8 cellular contexts compared by ENCODE assay signal in the genomic region with DNA sequence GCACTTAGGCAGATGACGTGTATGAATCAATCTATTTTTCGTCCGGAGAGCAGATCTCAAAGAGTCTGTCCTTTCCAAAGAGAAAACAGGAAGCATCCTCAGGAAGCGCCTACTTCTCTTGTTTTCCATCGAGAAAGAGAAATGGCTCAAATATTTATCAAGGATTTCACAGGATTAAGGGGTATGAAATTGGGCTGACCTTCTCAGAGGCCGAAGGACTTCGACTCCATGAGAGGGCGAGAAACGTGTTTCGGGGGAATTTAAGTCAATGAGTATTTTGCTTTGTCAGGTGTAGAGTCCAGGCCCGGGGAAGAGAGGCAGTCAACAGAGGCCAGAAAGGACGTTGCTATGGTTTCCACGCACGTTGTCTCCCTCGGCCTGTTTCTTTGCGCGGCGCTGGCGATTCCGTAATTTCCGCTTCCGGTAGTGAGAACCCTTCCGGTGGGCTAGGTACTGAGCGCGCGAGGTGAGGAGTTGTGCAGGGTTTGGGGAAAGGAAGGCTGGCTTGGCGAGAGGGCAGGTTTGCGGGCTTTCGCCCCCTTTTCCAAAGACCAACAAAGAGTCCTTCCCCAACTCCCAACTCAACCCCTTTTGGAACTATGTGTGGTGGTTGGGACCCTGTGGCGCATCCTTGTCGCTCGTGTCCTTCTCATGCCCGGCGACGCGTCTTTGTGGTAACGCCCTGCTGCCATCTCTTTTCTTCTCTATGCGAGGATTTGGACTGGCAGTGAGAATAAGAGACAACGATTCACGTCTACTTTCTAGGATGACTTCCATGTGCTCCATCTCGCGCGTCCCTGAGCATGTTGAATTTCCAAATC. TPM values are rescaled to one million over a fixed set of nuclear protein-coding genes. Genes with fewer than 3 reads are reported as not detected.
DNase-seq lines count a peak whose midpoint lies in the region; ATAC-seq and TF ChIP-seq lines count a peak whose summit lies in the region.

A gene (plus strand): TSS at position 429 of the 821 bp plus-strand sequence. CDS start 506 bp downstream, outside the sequence.

- H3K9me3 ChIP-seq in left lung, result no peaks in the 10 kb centered on the region

- peaks cover 28% of the 10 kb centered on the region for H3K4me1 Mint-ChIP-seq in dendritic cell treated with granulocyte-macrophage colony-stimulating factor and Interleukin-4, amounts not matched to agents 40 ng/mL and 50 ng/mL, for 4 days (ENCODE audit: low read depth)

- peak within 1 kb of the TSS; percentile 95 for H3K27ac Mint-ChIP-seq in dendritic cell treated with granulocyte-macrophage colony-stimulating factor and Interleukin-4, amounts not matched to agents 40 ng/mL and 50 ng/mL, for 4 days

- peaks cover 0 to 24% of the 10 kb centered on the region in 2 donors for H3K36me3 ChIP-seq in left lung

- DNase-seq in NCI-H774 (lab: John Stamatoyannopoulos, UW) (peak; percentile 97), left lung (peak; percentile 91 to 93)
- peak; percentile 75 to 87 for DNase-seq in activated CD4-positive, alpha-beta T cell treated with anti-CD3 and anti-CD28 coated beads, Interleukin-2, amount 50 U/mL, for 24 hours (ENCODE audit: low read depth in 1 of 2, low spot score in 1 of 2)
- DNase-seq in stimulated activated CD4-positive, alpha-beta T cell treated with anti-CD3 and anti-CD28 coated beads, Interleukin-2, amount 100 ng/mL, for 48 hours, result peak; percentile 82

- peak within 1 kb of the TSS; percentile 64 to 70 for H3K4me3 ChIP-seq in left lung

- peaks cover 7 to 15% of the 10 kb centered on the region in 2 donors for H3K4me1 ChIP-seq in left lung

- H3K27me3 ChIP-seq in left lung, result no peaks in the 10 kb centered on the region

- peaks cover 51% of the 10 kb centered on the region for H3K36me3 Mint-ChIP-seq in dendritic cell treated with granulocyte-macrophage colony-stimulating factor and Interleukin-4, amounts not matched to agents 40 ng/mL and 50 ng/mL, for 4 days (ENCODE audit: low read depth)

- H3K4me3 Mint-ChIP-seq in dendritic cell treated with granulocyte-macrophage colony-stimulating factor and Interleukin-4, amounts not matched to agents 40 ng/mL and 50 ng/mL, for 4 days, result peak within 1 kb of the TSS; percentile 87

- no peaks in the 10 kb centered on the region for H3K9me3 Mint-ChIP-seq in dendritic cell treated with granulocyte-macrophage colony-stimulating factor and Interleukin-4, amounts not matched to agents 40 ng/mL and 50 ng/mL, for 4 days

- peak; percentile 94 for ATAC-seq in GM19397 (IDR thresholded peaks at IDR 0.05; ENCODE audit: unreplicated experiment)
- ATAC-seq in HG03571 (IDR thresholded peaks at IDR 0.05; ENCODE audit: unreplicated experiment), result peak; percentile 94
- peak; percentile 98 for ATAC-seq in left lung

- H3K27me3 Mint-ChIP-seq in dendritic cell treated with granulocyte-macrophage colony-stimulating factor and Interleukin-4, amounts not matched to agents 40 ng/mL and 50 ng/mL, for 4 days, result peaks cover 4% of the 10 kb centered on the region

- no peak for TF ChIP-seq CTCF in C4-2B (conservative IDR thresholded peaks at IDR 0.05)
- TF ChIP-seq CTCF in left lung (IDR thresholded peaks at IDR 0.05), result no peak

- intact Hi-C loops in dendritic cell treated with granulocyte-macrophage colony-stimulating factor and Interleukin-4, amounts not matched to agents 40 ng/mL and 50 ng/mL, for 4 days (cut with micrococcal nuclease), result no loop called here
- intact Hi-C loops in left lung (cut with DNase I), result no loop called here

- H3K27ac ChIP-seq in C4-2B (peak within 1 kb of the TSS; percentile 83), left lung (peak within 1 kb of the TSS; percentile 81 to 91)

RNA-seq across cellular contexts. Expression of the gene that starts here (rescaled TPM):
- total RNA-seq in left lung, result 10 to 100 TPM; 44.2 to 47.9 TPM

Comparison
In these comparisons a context has a peak if more than half of its experiments do, and no peak if none do; other contexts are left out.
1. Peak in every context shown above with its lines: DNase-seq, ATAC-seq, H3K4me3 ChIP-seq and H3K27ac ChIP-seq.